In the genomic region with DNA sequence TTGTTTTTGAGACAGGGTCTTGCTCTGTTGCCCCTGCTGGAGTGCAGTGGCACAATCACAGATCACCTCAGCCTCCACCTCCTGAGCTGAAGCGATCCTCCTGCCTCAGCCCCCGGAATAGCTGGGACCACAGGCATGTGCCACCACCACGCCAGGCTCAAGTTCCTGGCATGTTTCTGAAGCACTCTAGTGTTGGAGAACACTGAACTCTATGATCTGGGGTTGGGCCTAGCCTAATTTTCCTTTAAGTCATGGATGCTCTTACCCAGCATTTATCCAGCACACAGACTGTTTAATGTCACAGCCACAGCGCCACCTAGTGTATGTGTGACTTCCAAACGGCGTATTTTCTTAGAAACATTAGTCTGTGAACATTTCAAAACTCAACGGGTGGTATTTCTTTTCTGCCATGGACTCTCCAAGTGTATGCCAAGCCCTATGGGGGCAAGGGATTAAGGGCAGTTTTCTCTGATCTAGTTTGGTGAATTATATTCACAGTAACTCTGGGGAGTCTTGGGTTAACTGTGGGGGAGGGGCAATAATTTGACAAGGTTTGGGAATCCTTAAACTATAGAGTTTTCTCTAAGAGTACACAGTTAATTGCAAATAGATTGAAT, we compare ENCODE assay signal across 8 cellular contexts.
A peak's percentile ranks its signal among the peaks of the same experiment; 100 is the strongest.
DNase-seq lines count a peak whose midpoint lies in the region; ATAC-seq, FAIRE-seq and TF ChIP-seq lines count a peak whose summit lies in the region.

No MANE protein-coding gene starts in this region.

- no peaks in the 10 kb centered on the region for H3K79me2 ChIP-seq in K562 (ENCODE audit: control insufficient read depth, insufficient read depth, low read length)

- H3K9me1 ChIP-seq in K562 (ENCODE audit: control insufficient read depth, insufficient read depth, low read length): no peaks in the 10 kb centered on the region

- 27% methylated on average over 7 of the region's 7 CpGs for WGBS in K562 (ENCODE audit: insufficient coverage, low coverage, missing lambda C conversion rate)

- no peaks in the 10 kb centered on the region for H3K27me3 ChIP-seq in K562 (ENCODE audit: control insufficient read depth in 2 of 2, insufficient read depth in 2 of 2, low read length in 2 of 2)

- TF ChIP-seq POLR2A in K562 (conservative IDR thresholded peaks at IDR 0.05): no peak

- peak; percentile 77 to 91 (median 81) for TF ChIP-seq CTCF in K562 (IDR thresholded peaks at IDR 0.05 in 2 of 3, conservative IDR thresholded peaks at IDR 0.05 in 1 of 3; ENCODE audit: insufficient read depth in 2 of 3, low read depth in 1 of 3, low read length in 3 of 3)

- TF ChIP-seq RAD21 in K562 (CRISPR knock-in tag; conservative IDR thresholded peaks at IDR 0.05 in 1 of 2, IDR thresholded peaks at IDR 0.05 in 1 of 2): peak; percentile 86 to 92

- CTCF ChIA-PET in K562 (lab: Yijun Ruan, JAX; ENCODE audit: low intra/inter-chr PET ratio): interaction anchor here (0.8 to 2.7 kb wide), 4 partner anchors 19 to 223 kb away, joined by 3 to 19 read pairs (median 6); no protein-coding TSS in a partner anchor

- H3K27ac ChIP-seq in K562 (ENCODE audit: extremely low read depth, low read depth, low read length): no peak overlapping the region

- BruUV-seq in K562 (replicated peaks; lab: Mats Ljungman, UMichigan): no TSS peak

- no peaks in the 10 kb centered on the region for H4K20me1 ChIP-seq in K562 (replicated peaks; ENCODE audit: control insufficient read depth, insufficient read depth, low read length)

- intact Hi-C loops in K562 (cut with micrococcal nuclease): loop anchor here (1.0 to 2.0 kb wide), 4 partner anchors 92 to 552 kb away; a partner anchor contains a TSS

- in situ Hi-C loops in K562 (cut with MboI): loop anchor here (5.0 kb wide), 1 partner anchor 96 kb away; no protein-coding TSS in a partner anchor

- peaks cover 0 to 4% of the 10 kb centered on the region in 2 experiments; a peak in 1 of 5 replicates for H3K4me1 ChIP-seq in K562 (replicated peaks in 1 of 2; ENCODE audit: control insufficient read depth in 2 of 2, insufficient read depth in 2 of 2, low read length in 2 of 2)

- H3K4me2 ChIP-seq in K562 (ENCODE audit: insufficient read depth, low read length): peak overlapping the region; percentile 9; the same call in 1 of the 2 replicates

- H3K36me3 ChIP-seq in K562 (ENCODE audit: control insufficient read depth, insufficient read depth, low read length): no peaks in the 10 kb centered on the region

- FAIRE-seq in K562 (lab: Jason Lieb, UNC): peak; percentile 94

- ATAC-seq in HG02885 (IDR thresholded peaks at IDR 0.05; ENCODE audit: poor library complexity, unreplicated experiment) (peak; percentile 81), K562 (peak; percentile 87)

- POLR2A ChIA-PET in K562 (lab: Yijun Ruan, JAX): interaction anchor here (3.8 kb wide), 1 partner anchor 23 kb away, joined by 12 read pairs; no protein-coding TSS in a partner anchor

- peak overlapping the region; percentile 88 for H2AFZ ChIP-seq in K562 (ENCODE audit: low read depth, low read length)

- peak overlapping the region in 1 of 2 experiments; percentile 40; a peak in 1 of 4 replicates for H3K9ac ChIP-seq in K562 (ENCODE audit: insufficient read depth in 1 of 2, low read depth in 2 of 2, low read length in 2 of 2)

- no peak for TF ChIP-seq EP300 in K562 (IDR thresholded peaks at IDR 0.05; ENCODE audit: low read length)

- DNase-seq in DMS153 (lab: John Stamatoyannopoulos, UW) (peak; percentile 21), DMS153 treated with DMSO at 0.1 percent for 48 hours (lab: John Stamatoyannopoulos, UW; ENCODE audit: unreplicated experiment) (no peak), NCI-H2081 treated with DMSO at 0.1 percent for 48 hours (lab: John Stamatoyannopoulos, UW) (peak; percentile 29), UCSD-AML1 (lab: John Stamatoyannopoulos, UW; ENCODE audit: unreplicated experiment) (peak; percentile 70), K562 (ENCODE audit: extremely low read depth in 1 of 4, low spot score in 3 of 4) (peak; percentile 43 to 90 (median 58)), iPS-NIHi7 (ENCODE audit: extremely low spot score) (peak; percentile 71)
- peak; percentile 77 for DNase-seq in stimulated activated CD4-positive, alpha-beta T cell treated with anti-CD3 and anti-CD28 coated beads, Interleukin-12 subunit alpha, Interleukin-12 subunit beta, amount 100 ng/mL, for 4 hours

- no peak overlapping the region for H3K4me3 ChIP-seq in K562

- no peaks in the 10 kb centered on the region for H3K9me3 ChIP-seq in K562 (replicated peaks; ENCODE audit: control insufficient read depth, insufficient read depth, low read depth, low read length)

TF ChIP-seq in K562, 482 proteins besides CTCF, POLR2A, EP300 and RAD21 (continues in another document):
- TF ChIP-seq GATAD2B (IDR thresholded peaks at IDR 0.05; ENCODE audit: borderline replicate concordance) (peak; percentile 20; the same call in 1 of the 2 replicates), ZNF217 (CRISPR knock-in tag; IDR thresholded peaks at IDR 0.05) (no peak), ZNF324 (CRISPR knock-in tag; IDR thresholded peaks at IDR 0.05) (no peak), YBX1 (IDR thresholded peaks at IDR 0.05) (no peak), LCOR (CRISPR knock-in tag; IDR thresholded peaks at IDR 0.05) (0 out of 2 replicates have a peak, but pooled peaks have one; percentile 60), ZNF121 (CRISPR knock-in tag; conservative IDR thresholded peaks at IDR 0.05) (peak; percentile 86), RCOR1 (IDR thresholded peaks at IDR 0.05; ENCODE audit: borderline replicate concordance in 1 of 2, low read depth in 2 of 2, low read length in 2 of 2) (peak in 1 of 2 experiments; percentile 42; a peak in 1 of 4 replicates), MYBL2 (IDR thresholded peaks at IDR 0.05; ENCODE audit: low read depth) (no peak), MYBL2 (CRISPR knock-in tag; IDR thresholded peaks at IDR 0.05; ENCODE audit: borderline replicate concordance) (no peak), CC2D1A (IDR thresholded peaks at IDR 0.05) (0 out of 2 replicates have a peak, but pooled peaks have one; percentile 48), ZSCAN32 (CRISPR knock-in tag; IDR thresholded peaks at IDR 0.05) (no peak), ZNF354B (CRISPR knock-in tag; IDR thresholded peaks at IDR 0.05) (no peak), KDM1A (IDR thresholded peaks at IDR 0.05) (0 out of 4 replicates have a peak, but pooled peaks of 1 of the 2 experiments have one; percentile 12), STAG1 (CRISPR knock-in tag; IDR thresholded peaks at IDR 0.05; ENCODE audit: borderline replicate concordance) (peak; percentile 22; the same call in 1 of the 2 replicates), CREM (IDR thresholded peaks at IDR 0.05; ENCODE audit: low read depth) (peak; percentile 40; the same call in 1 of the 2 replicates), POLR2B (IDR thresholded peaks at IDR 0.05; ENCODE audit: low read depth, partially characterized antibody) (no peak), MTA3 (IDR thresholded peaks at IDR 0.05; ENCODE audit: borderline replicate concordance) (0 out of 2 replicates have a peak, but pooled peaks have one; percentile 19), SMARCA5 (IDR thresholded peaks at IDR 0.05) (no peak)
- TF ChIP-seq, protein P1, sequence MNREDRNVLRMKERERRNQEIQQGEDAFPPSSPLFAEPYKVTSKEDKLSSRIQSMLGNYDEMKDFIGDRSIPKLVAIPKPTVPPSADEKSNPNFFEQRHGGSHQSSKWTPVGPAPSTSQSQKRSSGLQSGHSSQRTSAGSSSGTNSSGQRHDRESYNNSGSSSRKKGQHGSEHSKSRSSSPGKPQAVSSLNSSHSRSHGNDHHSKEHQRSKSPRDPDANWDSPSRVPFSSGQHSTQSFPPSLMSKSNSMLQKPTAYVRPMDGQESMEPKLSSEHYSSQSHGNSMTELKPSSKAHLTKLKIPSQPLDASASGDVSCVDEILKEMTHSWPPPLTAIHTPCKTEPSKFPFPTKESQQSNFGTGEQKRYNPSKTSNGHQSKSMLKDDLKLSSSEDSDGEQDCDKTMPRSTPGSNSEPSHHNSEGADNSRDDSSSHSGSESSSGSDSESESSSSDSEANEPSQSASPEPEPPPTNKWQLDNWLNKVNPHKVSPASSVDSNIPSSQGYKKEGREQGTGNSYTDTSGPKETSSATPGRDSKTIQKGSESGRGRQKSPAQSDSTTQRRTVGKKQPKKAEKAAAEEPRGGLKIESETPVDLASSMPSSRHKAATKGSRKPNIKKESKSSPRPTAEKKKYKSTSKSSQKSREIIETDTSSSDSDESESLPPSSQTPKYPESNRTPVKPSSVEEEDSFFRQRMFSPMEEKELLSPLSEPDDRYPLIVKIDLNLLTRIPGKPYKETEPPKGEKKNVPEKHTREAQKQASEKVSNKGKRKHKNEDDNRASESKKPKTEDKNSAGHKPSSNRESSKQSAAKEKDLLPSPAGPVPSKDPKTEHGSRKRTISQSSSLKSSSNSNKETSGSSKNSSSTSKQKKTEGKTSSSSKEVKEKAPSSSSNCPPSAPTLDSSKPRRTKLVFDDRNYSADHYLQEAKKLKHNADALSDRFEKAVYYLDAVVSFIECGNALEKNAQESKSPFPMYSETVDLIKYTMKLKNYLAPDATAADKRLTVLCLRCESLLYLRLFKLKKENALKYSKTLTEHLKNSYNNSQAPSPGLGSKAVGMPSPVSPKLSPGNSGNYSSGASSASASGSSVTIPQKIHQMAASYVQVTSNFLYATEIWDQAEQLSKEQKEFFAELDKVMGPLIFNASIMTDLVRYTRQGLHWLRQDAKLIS (CRISPR knock-in tag; IDR thresholded peaks at IDR 0.05): no peak
- TF ChIP-seq, protein P2, sequence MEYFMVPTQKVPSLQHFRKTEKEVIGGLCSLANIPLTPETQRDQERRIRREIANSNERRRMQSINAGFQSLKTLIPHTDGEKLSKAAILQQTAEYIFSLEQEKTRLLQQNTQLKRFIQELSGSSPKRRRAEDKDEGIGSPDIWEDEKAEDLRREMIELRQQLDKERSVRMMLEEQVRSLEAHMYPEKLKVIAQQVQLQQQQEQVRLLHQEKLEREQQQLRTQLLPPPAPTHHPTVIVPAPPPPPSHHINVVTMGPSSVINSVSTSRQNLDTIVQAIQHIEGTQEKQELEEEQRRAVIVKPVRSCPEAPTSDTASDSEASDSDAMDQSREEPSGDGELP (CRISPR knock-in tag; IDR thresholded peaks at IDR 0.05; ENCODE audit: borderline replicate concordance): peak; percentile 20; the same call in 1 of the 2 replicates
